In the genomic region with DNA sequence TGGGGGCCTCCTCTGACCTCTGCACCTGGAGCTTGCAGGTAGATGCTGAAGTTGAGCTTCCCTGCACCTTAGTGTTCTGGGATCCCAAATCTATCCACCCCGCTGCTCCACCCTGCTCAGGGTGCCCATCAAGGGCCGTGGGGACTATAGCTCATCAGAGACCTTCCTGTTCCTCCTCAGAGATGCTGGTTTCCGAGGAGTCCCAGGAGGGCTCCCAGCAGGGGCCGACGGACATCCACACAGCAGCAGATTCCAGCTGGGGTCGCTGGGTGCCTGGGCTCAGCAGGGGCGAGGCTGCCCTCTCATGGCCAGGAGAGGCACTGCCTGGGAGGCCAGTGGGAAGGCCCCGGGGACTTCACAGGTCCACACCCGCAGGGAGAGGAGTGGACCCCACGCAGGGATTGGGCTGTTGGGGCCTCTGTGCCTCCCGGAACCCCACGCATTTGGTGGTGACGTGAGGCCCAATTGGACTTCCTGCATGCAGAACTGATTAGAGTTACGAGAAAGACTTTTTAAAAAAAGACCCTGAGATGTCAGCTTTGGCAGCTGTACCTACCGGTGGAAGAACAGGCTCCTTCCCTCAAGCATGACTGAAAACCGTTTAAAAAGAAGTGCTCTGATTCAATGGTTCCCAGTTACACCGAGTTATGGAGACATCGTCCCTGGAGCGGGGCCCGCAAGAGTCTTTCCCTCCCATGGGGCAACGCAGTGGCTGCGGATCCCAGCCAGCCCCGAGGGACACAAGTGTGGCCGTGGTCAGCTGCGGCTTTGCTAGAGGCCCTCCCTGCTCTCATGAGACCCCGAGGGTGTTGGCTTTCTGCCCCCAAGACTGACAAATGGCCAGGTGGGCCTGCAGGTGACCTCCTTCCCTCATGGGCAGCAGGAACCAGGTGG, we compare ENCODE assay signal across 8 cellular contexts. TPM values are rescaled to one million over a fixed set of nuclear protein-coding genes. Genes with fewer than 3 reads are reported as not detected.
A peak's percentile ranks its signal among the peaks of the same experiment; 100 is the strongest.
DNase-seq lines count a peak whose midpoint lies in the region; ATAC-seq and TF ChIP-seq lines count a peak whose summit lies in the region.

No MANE protein-coding gene starts in this region.

- no peaks in the 10 kb centered on the region for H3K36me3 Mint-ChIP-seq in activated T-helper 1 cell treated with anti-CD3 and anti-CD28 coated beads, Interleukin-12 subunit alpha, Interleukin-12 subunit beta, Interleukin-2, Interleukin-4 antibody, amounts not matched to agents 30 ng/mL and 10 ng/mL and 1 ng/mL, durations not matched to agents 14 hours and 24 hours and 36 hours (ENCODE audit: low read depth)

- no peaks in the 10 kb centered on the region for H3K9me3 Mint-ChIP-seq in activated T-helper 1 cell treated with anti-CD3 and anti-CD28 coated beads, Interleukin-12 subunit alpha, Interleukin-12 subunit beta, Interleukin-2, Interleukin-4 antibody, amounts not matched to agents 30 ng/mL and 10 ng/mL and 1 ng/mL, durations not matched to agents 14 hours and 24 hours and 36 hours

- H3K36me3 ChIP-seq in Panc1 (ENCODE audit: control insufficient read depth, insufficient read depth, low read length) (no peaks in the 10 kb centered on the region), neutrophil (no peaks in the 10 kb centered on the region), suprapubic skin (no peaks in the 10 kb centered on the region)

- 50% methylated on average over 19 of the region's 26 CpGs for WGBS in suprapubic skin

- ATAC-seq in GM18868 (IDR thresholded peaks at IDR 0.05; ENCODE audit: unreplicated experiment): peak; percentile 77
- ATAC-seq in Panc1: peak; percentile 84

- peaks cover 28% of the 10 kb centered on the region for H3K4me1 Mint-ChIP-seq in activated T-helper 1 cell treated with anti-CD3 and anti-CD28 coated beads, Interleukin-12 subunit alpha, Interleukin-12 subunit beta, Interleukin-2, Interleukin-4 antibody, amounts not matched to agents 30 ng/mL and 10 ng/mL and 1 ng/mL, durations not matched to agents 14 hours and 24 hours and 36 hours (ENCODE audit: low read depth)

- no peak for DNase-seq in AG09309 (ENCODE audit: low read depth)
- DNase-seq in HPDE6-E6E7 (ENCODE audit: extremely low spot score): peak; percentile 88
- peak; percentile 52 for DNase-seq in Panc1 (ENCODE audit: low read depth, low spot score)
- peak; percentile 63 for DNase-seq in activated T-helper 1 cell treated with anti-CD3 and anti-CD28 coated beads, Interleukin-12 subunit alpha, Interleukin-12 subunit beta, Interleukin-2, Interleukin-4 antibody, amounts not matched to agents 30 ng/mL and 10 ng/mL and 1 ng/mL, durations not matched to agents 14 hours and 24 hours and 36 hours (ENCODE audit: low spot score)
- DNase-seq in fibroblast of mammary gland (ENCODE audit: low read depth): peak; percentile 52
- no peak for DNase-seq in suprapubic skin (ENCODE audit: low spot score in 2 of 2)

- no TSS peak for BruUV-seq in Panc1 (replicated peaks; lab: Mats Ljungman, UMichigan)

- CTCF ChIA-PET in Panc1 (lab: Charles Lee): interaction anchor here (0.6 to 1.7 kb wide), 14 partner anchors 10 to 140 kb away, joined by 3 to 14 read pairs (median 4); no protein-coding TSS in a partner anchor

- H3K4me1 ChIP-seq in Panc1 (ENCODE audit: control insufficient read depth, insufficient read depth, low read length) (peaks cover 54% of the 10 kb centered on the region), neutrophil (ENCODE audit: control insufficient read depth in 1 of 2, insufficient read depth in 1 of 2, low read depth in 1 of 2, low read length in 1 of 2) (peaks cover 30% of the 10 kb centered on the region in 2 experiments), suprapubic skin (peaks cover 34% of the 10 kb centered on the region)

- peak overlapping the region; percentile 96 for H3K27ac Mint-ChIP-seq in activated T-helper 1 cell treated with anti-CD3 and anti-CD28 coated beads, Interleukin-12 subunit alpha, Interleukin-12 subunit beta, Interleukin-2, Interleukin-4 antibody, amounts not matched to agents 30 ng/mL and 10 ng/mL and 1 ng/mL, durations not matched to agents 14 hours and 24 hours and 36 hours

- POLR2A ChIA-PET in Panc1 (lab: Charles Lee): interaction anchor here (0.6 kb wide), 1 partner anchor 144 kb away, joined by 5 read pairs; no protein-coding TSS in a partner anchor

- H3K27me3 ChIP-seq in Panc1 (ENCODE audit: control insufficient read depth, insufficient read depth, low read length) (no peaks in the 10 kb centered on the region), neutrophil (no peaks in the 10 kb centered on the region), suprapubic skin (peaks cover 15% of the 10 kb centered on the region)

- peak overlapping the region; percentile 99 for H3K27ac ChIP-seq in Panc1 (ENCODE audit: low read length)
- peak overlapping the region; percentile 70 for H3K27ac ChIP-seq in neutrophil
- H3K27ac ChIP-seq in suprapubic skin: peak overlapping the region; percentile 76

- TF ChIP-seq EP300 in suprapubic skin (IDR thresholded peaks at IDR 0.05): no peak

- intact Hi-C loops in Panc1 (cut with micrococcal nuclease; ENCODE audit: unreplicated experiment): loop anchor here (5.0 kb wide), 1 partner anchor 115 kb away; no protein-coding TSS in a partner anchor
- intact Hi-C loops in activated T-helper 1 cell treated with anti-CD3 and anti-CD28 coated beads, Interleukin-12 subunit alpha, Interleukin-12 subunit beta, Interleukin-2, Interleukin-4 antibody, amounts not matched to agents 30 ng/mL and 10 ng/mL and 1 ng/mL, durations not matched to agents 14 hours and 24 hours and 36 hours (cut with micrococcal nuclease): loop anchor here (2.0 to 10.0 kb wide), 3 partner anchors 14 to 232 kb away; partner anchors contain the start of genes CABLES2 and RPS21

- in situ Hi-C loops in Panc1 (cut with HindIII; ENCODE audit: low pct_unique_long_range_greater_than_20kb, low sequenced_read_pairs): no loop called here

- H3K4me3 Mint-ChIP-seq in activated T-helper 1 cell treated with anti-CD3 and anti-CD28 coated beads, Interleukin-12 subunit alpha, Interleukin-12 subunit beta, Interleukin-2, Interleukin-4 antibody, amounts not matched to agents 30 ng/mL and 10 ng/mL and 1 ng/mL, durations not matched to agents 14 hours and 24 hours and 36 hours: peak overlapping the region; percentile 81

- H3K27me3 Mint-ChIP-seq in activated T-helper 1 cell treated with anti-CD3 and anti-CD28 coated beads, Interleukin-12 subunit alpha, Interleukin-12 subunit beta, Interleukin-2, Interleukin-4 antibody, amounts not matched to agents 30 ng/mL and 10 ng/mL and 1 ng/mL, durations not matched to agents 14 hours and 24 hours and 36 hours (ENCODE audit: insufficient read depth): peaks cover 9% of the 10 kb centered on the region

- TF ChIP-seq POLR2A in suprapubic skin (IDR thresholded peaks at IDR 0.05): no peak

- H3K4me3 ChIP-seq in AG09309 (ENCODE audit: control insufficient read depth, low read depth, low read length) (no peak overlapping the region), Panc1 (ENCODE audit: low read depth in 2 of 2, low read length in 2 of 2) (peak overlapping the region in 1 of 2 experiments; percentile 20; a peak in 2 of 4 replicates), fibroblast of mammary gland (ENCODE audit: control insufficient read depth, low read depth, low read length) (no peak overlapping the region), neutrophil (ENCODE audit: low read depth in 1 of 2, low read length in 1 of 2) (no peak overlapping the region), suprapubic skin (no peak overlapping the region)

- H3K9me3 ChIP-seq in Panc1 (ENCODE audit: control insufficient read depth, insufficient read depth, low read depth, low read length) (no peaks in the 10 kb centered on the region), neutrophil (no peaks in the 10 kb centered on the region), suprapubic skin (no peaks in the 10 kb centered on the region)

- TF ChIP-seq CTCF in AG09309 (IDR thresholded peaks at IDR 0.05; ENCODE audit: control insufficient read depth, insufficient read depth, low read depth, low read length, missing control alignments): peak; percentile 99
- TF ChIP-seq CTCF in Panc1 (IDR thresholded peaks at IDR 0.05): peak; percentile 99
- TF ChIP-seq CTCF in fibroblast of mammary gland (conservative IDR thresholded peaks at IDR 0.05; ENCODE audit: control insufficient read depth, insufficient read depth, low read depth, low read length): peak; percentile 88
- TF ChIP-seq CTCF in neutrophil (IDR thresholded peaks at IDR 0.05): peak; percentile 96
- peak; percentile 58 to 95 for TF ChIP-seq CTCF in suprapubic skin (IDR thresholded peaks at IDR 0.05)

RNA-seq across cellular contexts. Expression of gene SLCO4A1, which starts 25.3 kb away (rescaled TPM):
- 167 TPM for total RNA-seq in Panc1 (2021; ENCODE audit: unreplicated experiment)
- polyA plus RNA-seq in Panc1 (2012; ENCODE audit: insufficient read length): 145 TPM
- 47.6 and 49.8 TPM in 2 replicates for total RNA-seq in activated T-helper 1 cell treated with anti-CD3 and anti-CD28 coated beads, Interleukin-12 subunit alpha, Interleukin-12 subunit beta, Interleukin-2, Interleukin-4 antibody, amounts not matched to agents 30 ng/mL and 10 ng/mL and 1 ng/mL, durations not matched to agents 14 hours and 24 hours and 36 hours
- total RNA-seq in suprapubic skin: 10 to 100 TPM; 50.2 to 59.1 (median 52.7) TPM

Comparison
In these comparisons a context has a peak if more than half of its experiments do, and no peak if none do; other contexts are left out.
1. DNase-seq: peak in HPDE6-E6E7 (single experiment), Panc1 (single experiment), activated T-helper 1 cell treated with anti-CD3 and anti-CD28 coated beads, Interleukin-12 subunit alpha, Interleukin-12 subunit beta, Interleukin-2, Interleukin-4 antibody, amounts not matched to agents 30 ng/mL and 10 ng/mL and 1 ng/mL, durations not matched to agents 14 hours and 24 hours and 36 hours (single experiment) and fibroblast of mammary gland (single experiment); none in AG09309 (single experiment) and suprapubic skin (0 of 2).
2. Peak in every context shown above with its lines, with median percentiles within 50 percentile points of each other: CTCF ChIP-seq and H3K27ac ChIP-seq.